In genomic region chr11:72814139-72814830, GRCh38 we compare ENCODE assay signal across 1 cellular context.
TF ChIP-seq lines count a peak whose summit lies in the region.

A gene with protein sequence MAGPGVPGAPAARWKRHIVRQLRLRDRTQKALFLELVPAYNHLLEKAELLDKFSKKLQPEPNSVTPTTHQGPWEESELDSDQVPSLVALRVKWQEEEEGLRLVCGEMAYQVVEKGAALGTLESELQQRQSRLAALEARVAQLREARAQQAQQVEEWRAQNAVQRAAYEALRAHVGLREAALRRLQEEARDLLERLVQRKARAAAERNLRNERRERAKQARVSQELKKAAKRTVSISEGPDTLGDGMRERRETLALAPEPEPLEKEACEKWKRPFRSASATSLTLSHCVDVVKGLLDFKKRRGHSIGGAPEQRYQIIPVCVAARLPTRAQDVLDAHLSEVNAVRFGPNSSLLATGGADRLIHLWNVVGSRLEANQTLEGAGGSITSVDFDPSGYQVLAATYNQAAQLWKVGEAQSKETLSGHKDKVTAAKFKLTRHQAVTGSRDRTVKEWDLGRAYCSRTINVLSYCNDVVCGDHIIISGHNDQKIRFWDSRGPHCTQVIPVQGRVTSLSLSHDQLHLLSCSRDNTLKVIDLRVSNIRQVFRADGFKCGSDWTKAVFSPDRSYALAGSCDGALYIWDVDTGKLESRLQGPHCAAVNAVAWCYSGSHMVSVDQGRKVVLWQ (plus strand): TSS chr11:72814411. CDS start chr11:72814446, 35 bp downstream.

TF ChIP-seq in HepG2, 621 proteins besides CTCF, POLR2A, EP300 and RAD21 (continued from another document and continues in another):
- TF ChIP-seq, protein P1, sequence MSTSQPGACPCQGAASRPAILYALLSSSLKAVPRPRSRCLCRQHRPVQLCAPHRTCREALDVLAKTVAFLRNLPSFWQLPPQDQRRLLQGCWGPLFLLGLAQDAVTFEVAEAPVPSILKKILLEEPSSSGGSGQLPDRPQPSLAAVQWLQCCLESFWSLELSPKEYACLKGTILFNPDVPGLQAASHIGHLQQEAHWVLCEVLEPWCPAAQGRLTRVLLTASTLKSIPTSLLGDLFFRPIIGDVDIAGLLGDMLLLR (CRISPR knock-in tag; IDR thresholded peaks at IDR 0.05), result no peak
- TF ChIP-seq ZNF687 (CRISPR knock-in tag; IDR thresholded peaks at IDR 0.05) (peak; percentile 60), NFIB (CRISPR knock-in tag; IDR thresholded peaks at IDR 0.05; ENCODE audit: borderline replicate concordance) (0 out of 2 replicates have a peak, but pooled peaks have one; percentile 48), ZNF496 (CRISPR knock-in tag; IDR thresholded peaks at IDR 0.05; ENCODE audit: insufficient replicate concordance) (no peak), SPEN (CRISPR knock-in tag; IDR thresholded peaks at IDR 0.05; ENCODE audit: low read depth) (peak; percentile 60; the same call in 1 of the 2 replicates), ZFP62 (CRISPR knock-in tag; IDR thresholded peaks at IDR 0.05) (no peak), ZNF264 (CRISPR knock-in tag; IDR thresholded peaks at IDR 0.05) (0 out of 2 replicates have a peak, but pooled peaks have one; percentile 29), SYNCRIP (IDR thresholded peaks at IDR 0.05; ENCODE audit: insufficient read depth, low read depth, low read length) (no peak), ZNF431 (CRISPR knock-in tag; IDR thresholded peaks at IDR 0.05; ENCODE audit: borderline replicate concordance, low read depth) (0 out of 2 replicates have a peak, but pooled peaks have one; percentile 65), RXRB (CRISPR knock-in tag; IDR thresholded peaks at IDR 0.05; ENCODE audit: borderline replicate concordance) (no peak), ZNF230 (CRISPR knock-in tag; IDR thresholded peaks at IDR 0.05) (no peak), ZNF710 (CRISPR knock-in tag; IDR thresholded peaks at IDR 0.05; ENCODE audit: borderline replicate concordance) (no peak), PPARG (CRISPR knock-in tag; conservative IDR thresholded peaks at IDR 0.05) (no peak), ZNF839 (CRISPR knock-in tag; IDR thresholded peaks at IDR 0.05; ENCODE audit: borderline replicate concordance) (no peak), ZNF788 (CRISPR knock-in tag; IDR thresholded peaks at IDR 0.05; ENCODE audit: borderline replicate concordance) (peak; percentile 70; the same call in 1 of the 2 replicates), ZNF737 (CRISPR knock-in tag; IDR thresholded peaks at IDR 0.05; ENCODE audit: borderline replicate concordance) (no peak), AGO2 (optimal IDR thresholded peaks at IDR 0.05; ENCODE audit: low read depth, low read length) (peak; percentile 44), ATF7-NPFF (CRISPR knock-in tag; IDR thresholded peaks at IDR 0.05; ENCODE audit: low read depth) (peak; percentile 25; the same call in 1 of the 2 replicates), ZEB1 (IDR thresholded peaks at IDR 0.05; ENCODE audit: insufficient replicate concordance, low read depth) (peak; percentile 12), RFX5 (IDR thresholded peaks at IDR 0.05; ENCODE audit: low read depth, low read length) (no peak), ZNF329 (CRISPR knock-in tag; IDR thresholded peaks at IDR 0.05; ENCODE audit: low read depth) (no peak), NR2F2 (IDR thresholded peaks at IDR 0.05; ENCODE audit: borderline replicate concordance, low read depth) (0 out of 2 replicates have a peak, but pooled peaks have one; percentile 8), ZBTB38 (CRISPR knock-in tag; IDR thresholded peaks at IDR 0.05) (peak; percentile 59), CBX5 (CRISPR knock-in tag; IDR thresholded peaks at IDR 0.05; ENCODE audit: borderline replicate concordance) (no peak), GABPB1 (CRISPR knock-in tag; IDR thresholded peaks at IDR 0.05) (peak; percentile 68), HIVEP1 (CRISPR knock-in tag; IDR thresholded peaks at IDR 0.05) (peak; percentile 99), IKZF5 (CRISPR knock-in tag; IDR thresholded peaks at IDR 0.05) (peak; percentile 9; the same call in 1 of the 2 replicates), ZSCAN20 (CRISPR knock-in tag; IDR thresholded peaks at IDR 0.05; ENCODE audit: borderline replicate concordance) (no peak; the same call in 1 of the 2 replicates)
- TF ChIP-seq, protein P2, sequence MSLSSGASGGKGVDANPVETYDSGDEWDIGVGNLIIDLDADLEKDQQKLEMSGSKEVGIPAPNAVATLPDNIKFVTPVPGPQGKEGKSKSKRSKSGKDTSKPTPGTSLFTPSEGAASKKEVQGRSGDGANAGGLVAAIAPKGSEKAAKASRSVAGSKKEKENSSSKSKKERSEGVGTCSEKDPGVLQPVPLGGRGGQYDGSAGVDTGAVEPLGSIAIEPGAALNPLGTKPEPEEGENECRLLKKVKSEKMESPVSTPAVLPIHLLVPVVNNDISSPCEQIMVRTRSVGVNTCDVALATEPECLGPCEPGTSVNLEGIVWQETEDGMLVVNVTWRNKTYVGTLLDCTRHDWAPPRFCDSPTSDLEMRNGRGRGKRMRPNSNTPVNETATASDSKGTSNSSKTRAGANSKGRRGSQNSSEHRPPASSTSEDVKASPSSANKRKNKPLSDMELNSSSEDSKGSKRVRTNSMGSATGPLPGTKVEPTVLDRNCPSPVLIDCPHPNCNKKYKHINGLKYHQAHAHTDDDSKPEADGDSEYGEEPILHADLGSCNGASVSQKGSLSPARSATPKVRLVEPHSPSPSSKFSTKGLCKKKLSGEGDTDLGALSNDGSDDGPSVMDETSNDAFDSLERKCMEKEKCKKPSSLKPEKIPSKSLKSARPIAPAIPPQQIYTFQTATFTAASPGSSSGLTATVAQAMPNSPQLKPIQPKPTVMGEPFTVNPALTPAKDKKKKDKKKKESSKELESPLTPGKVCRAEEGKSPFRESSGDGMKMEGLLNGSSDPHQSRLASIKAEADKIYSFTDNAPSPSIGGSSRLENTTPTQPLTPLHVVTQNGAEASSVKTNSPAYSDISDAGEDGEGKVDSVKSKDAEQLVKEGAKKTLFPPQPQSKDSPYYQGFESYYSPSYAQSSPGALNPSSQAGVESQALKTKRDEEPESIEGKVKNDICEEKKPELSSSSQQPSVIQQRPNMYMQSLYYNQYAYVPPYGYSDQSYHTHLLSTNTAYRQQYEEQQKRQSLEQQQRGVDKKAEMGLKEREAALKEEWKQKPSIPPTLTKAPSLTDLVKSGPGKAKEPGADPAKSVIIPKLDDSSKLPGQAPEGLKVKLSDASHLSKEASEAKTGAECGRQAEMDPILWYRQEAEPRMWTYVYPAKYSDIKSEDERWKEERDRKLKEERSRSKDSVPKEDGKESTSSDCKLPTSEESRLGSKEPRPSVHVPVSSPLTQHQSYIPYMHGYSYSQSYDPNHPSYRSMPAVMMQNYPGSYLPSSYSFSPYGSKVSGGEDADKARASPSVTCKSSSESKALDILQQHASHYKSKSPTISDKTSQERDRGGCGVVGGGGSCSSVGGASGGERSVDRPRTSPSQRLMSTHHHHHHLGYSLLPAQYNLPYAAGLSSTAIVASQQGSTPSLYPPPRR (CRISPR knock-in tag; IDR thresholded peaks at IDR 0.05; ENCODE audit: borderline replicate concordance), result 0 out of 2 replicates have a peak, but pooled peaks have one; percentile 16
- TF ChIP-seq, protein P3, sequence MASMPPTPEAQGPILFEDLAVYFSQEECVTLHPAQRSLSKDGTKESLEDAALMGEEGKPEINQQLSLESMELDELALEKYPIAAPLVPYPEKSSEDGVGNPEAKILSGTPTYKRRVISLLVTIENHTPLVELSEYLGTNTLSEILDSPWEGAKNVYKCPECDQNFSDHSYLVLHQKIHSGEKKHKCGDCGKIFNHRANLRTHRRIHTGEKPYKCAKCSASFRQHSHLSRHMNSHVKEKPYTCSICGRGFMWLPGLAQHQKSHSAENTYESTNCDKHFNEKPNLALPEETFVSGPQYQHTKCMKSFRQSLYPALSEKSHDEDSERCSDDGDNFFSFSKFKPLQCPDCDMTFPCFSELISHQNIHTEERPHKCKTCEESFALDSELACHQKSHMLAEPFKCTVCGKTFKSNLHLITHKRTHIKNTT (CRISPR knock-in tag; IDR thresholded peaks at IDR 0.05), result no peak
- TF ChIP-seq, protein P4, sequence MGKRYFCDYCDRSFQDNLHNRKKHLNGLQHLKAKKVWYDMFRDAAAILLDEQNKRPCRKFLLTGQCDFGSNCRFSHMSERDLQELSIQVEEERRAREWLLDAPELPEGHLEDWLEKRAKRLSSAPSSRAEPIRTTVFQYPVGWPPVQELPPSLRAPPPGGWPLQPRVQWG (CRISPR knock-in tag; IDR thresholded peaks at IDR 0.05; ENCODE audit: borderline replicate concordance, low read depth), result no peak
- TF ChIP-seq, protein P5, sequence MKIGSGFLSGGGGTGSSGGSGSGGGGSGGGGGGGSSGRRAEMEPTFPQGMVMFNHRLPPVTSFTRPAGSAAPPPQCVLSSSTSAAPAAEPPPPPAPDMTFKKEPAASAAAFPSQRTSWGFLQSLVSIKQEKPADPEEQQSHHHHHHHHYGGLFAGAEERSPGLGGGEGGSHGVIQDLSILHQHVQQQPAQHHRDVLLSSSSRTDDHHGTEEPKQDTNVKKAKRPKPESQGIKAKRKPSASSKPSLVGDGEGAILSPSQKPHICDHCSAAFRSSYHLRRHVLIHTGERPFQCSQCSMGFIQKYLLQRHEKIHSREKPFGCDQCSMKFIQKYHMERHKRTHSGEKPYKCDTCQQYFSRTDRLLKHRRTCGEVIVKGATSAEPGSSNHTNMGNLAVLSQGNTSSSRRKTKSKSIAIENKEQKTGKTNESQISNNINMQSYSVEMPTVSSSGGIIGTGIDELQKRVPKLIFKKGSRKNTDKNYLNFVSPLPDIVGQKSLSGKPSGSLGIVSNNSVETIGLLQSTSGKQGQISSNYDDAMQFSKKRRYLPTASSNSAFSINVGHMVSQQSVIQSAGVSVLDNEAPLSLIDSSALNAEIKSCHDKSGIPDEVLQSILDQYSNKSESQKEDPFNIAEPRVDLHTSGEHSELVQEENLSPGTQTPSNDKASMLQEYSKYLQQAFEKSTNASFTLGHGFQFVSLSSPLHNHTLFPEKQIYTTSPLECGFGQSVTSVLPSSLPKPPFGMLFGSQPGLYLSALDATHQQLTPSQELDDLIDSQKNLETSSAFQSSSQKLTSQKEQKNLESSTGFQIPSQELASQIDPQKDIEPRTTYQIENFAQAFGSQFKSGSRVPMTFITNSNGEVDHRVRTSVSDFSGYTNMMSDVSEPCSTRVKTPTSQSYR (CRISPR knock-in tag; IDR thresholded peaks at IDR 0.05; ENCODE audit: borderline replicate concordance), result no peak
